Comparison of ENCODE assay signal across 1 cellular context in the genomic region with DNA sequence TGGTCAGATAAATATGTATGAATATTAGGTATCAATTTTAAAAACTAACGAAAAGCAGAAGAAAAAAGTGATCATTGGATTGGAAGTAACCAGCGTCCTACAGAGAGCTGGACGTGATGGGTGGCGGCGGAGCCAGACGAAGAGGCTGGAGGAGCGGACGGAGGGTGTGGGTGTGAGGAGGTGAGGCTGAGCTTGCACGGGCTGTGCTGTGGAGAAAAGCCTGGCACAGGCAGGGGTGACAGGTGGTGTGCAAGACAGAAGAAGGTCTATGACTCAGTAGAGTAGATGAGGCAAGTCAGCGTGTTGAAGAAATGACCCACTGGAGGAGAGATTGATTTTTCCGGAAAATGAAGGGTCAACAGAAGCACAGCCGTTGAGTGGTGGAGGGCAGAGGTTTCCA.
TF ChIP-seq lines count a peak whose summit lies in the region.

No MANE protein-coding gene starts in this region.

TF ChIP-seq in H1, 55 proteins besides CTCF, POLR2A, EP300 and RAD21:
- TF ChIP-seq, protein P1, sequence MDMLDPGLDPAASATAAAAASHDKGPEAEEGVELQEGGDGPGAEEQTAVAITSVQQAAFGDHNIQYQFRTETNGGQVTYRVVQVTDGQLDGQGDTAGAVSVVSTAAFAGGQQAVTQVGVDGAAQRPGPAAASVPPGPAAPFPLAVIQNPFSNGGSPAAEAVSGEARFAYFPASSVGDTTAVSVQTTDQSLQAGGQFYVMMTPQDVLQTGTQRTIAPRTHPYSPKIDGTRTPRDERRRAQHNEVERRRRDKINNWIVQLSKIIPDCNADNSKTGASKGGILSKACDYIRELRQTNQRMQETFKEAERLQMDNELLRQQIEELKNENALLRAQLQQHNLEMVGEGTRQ (IDR thresholded peaks at IDR 0.05; ENCODE audit: low read length), result no peak
- TF ChIP-seq POU5F1 (IDR thresholded peaks at IDR 0.05; ENCODE audit: low read depth, low read length) (no peak), NANOG (IDR thresholded peaks at IDR 0.05; ENCODE audit: insufficient read depth, low read depth, low read length, poor library complexity, severe bottlenecking) (no peak), SUZ12 (IDR thresholded peaks at IDR 0.05; ENCODE audit: low read length) (no peak), NRF1 (IDR thresholded peaks at IDR 0.05; ENCODE audit: low read depth, low read length) (no peak), RFX5 (IDR thresholded peaks at IDR 0.05; ENCODE audit: borderline replicate concordance, low read depth, low read length) (no peak), PHF8 (conservative IDR thresholded peaks at IDR 0.05; ENCODE audit: low read depth, low read length) (no peak), SAP30 (IDR thresholded peaks at IDR 0.05; ENCODE audit: insufficient read depth, insufficient replicate concordance, low read length) (no peak)
